ENCODE assay signal across 8 cellular contexts in the genomic region with DNA sequence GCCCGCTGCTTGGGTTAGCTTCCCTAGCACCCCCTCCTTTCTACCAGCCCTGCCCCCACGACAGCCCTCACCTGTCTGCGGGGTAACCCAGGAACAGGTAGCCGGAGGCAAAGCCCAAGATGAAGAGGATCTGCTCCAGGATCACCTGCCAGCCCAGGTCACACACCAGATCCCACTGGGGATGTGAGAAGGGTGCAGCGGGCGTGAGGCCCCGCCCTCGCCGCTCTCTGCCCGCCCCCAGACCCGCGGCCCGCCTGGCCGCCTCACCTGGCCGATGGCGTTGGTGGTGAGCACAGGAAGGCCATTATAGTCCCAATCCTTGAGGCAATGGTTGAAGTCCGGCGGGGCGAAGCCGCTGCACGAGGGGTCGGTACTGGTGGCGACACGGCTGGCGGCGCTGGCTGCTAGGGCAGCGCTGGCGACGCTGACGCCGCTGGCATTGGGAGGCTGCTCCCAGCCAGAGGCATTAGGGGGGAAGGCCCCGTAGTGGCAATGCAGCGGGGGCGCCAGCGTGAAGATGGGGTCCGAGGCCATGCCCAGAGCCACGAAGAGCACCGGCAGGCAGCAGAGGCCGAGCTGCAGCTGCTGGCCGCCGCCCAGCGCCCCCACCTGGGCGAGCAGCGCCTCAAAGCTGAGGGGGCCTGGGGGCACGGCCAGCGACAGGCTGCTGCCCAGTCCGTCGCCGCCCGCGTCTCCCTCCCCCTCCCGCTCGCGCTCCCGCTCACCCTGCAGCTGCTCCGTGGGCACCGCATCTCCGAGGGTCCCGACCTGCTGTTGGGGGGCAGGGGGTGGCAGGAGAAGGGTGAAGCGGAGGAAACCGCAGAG. TPM values are rescaled to one million over a fixed set of nuclear protein-coding genes. Genes with fewer than 3 reads are reported as not detected.
DNase-seq lines count a peak whose midpoint lies in the region; ATAC-seq and TF ChIP-seq lines count a peak whose summit lies in the region.

No MANE protein-coding gene starts in this region.

- TF ChIP-seq CTCF in HEK293 (tag by site-specific recombination; IDR thresholded peaks at IDR 0.05) = no peak
- TF ChIP-seq CTCF in heart right ventricle (IDR thresholded peaks at IDR 0.05) = peak in 1 of 9 donors; percentile 4
- TF ChIP-seq CTCF in GM10248 (IDR thresholded peaks at IDR 0.05; ENCODE audit: control extremely low read depth, extremely low read depth, low read depth, missing control alignments) = no peak

- peaks cover 5% of the 10 kb centered on the region for H3K4me1 Mint-ChIP-seq in activated T-helper 1 cell treated with anti-CD3 and anti-CD28 coated beads, Interleukin-12 subunit alpha, Interleukin-12 subunit beta, Interleukin-2, Interleukin-4 antibody, amounts not matched to agents 30 ng/mL and 10 ng/mL and 1 ng/mL, durations not matched to agents 14 hours and 24 hours and 36 hours (ENCODE audit: low read depth)

- ATAC-seq in heart right ventricle = peak; percentile 10 to 45 (median 23)
- no peak for ATAC-seq in HG03196 (IDR thresholded peaks at IDR 0.05; ENCODE audit: unreplicated experiment)

- H3K36me3 Mint-ChIP-seq in activated T-helper 1 cell treated with anti-CD3 and anti-CD28 coated beads, Interleukin-12 subunit alpha, Interleukin-12 subunit beta, Interleukin-2, Interleukin-4 antibody, amounts not matched to agents 30 ng/mL and 10 ng/mL and 1 ng/mL, durations not matched to agents 14 hours and 24 hours and 36 hours (ENCODE audit: low read depth) = no peaks in the 10 kb centered on the region

- 12 to 15% methylated on average over 54 to 61 of the region's 61 CpGs for WGBS in heart right ventricle, 2 donors

- CTCF ChIA-PET in HEK293 (lab: Yijun Ruan, JAX) (interaction anchor here (0.6 to 1.7 kb wide), 3 partner anchors 9 to 30 kb away, joined by 3 to 6 read pairs (median 4); no protein-coding TSS in a partner anchor), GM10248 (lab: Yijun Ruan, JAX) (interaction anchor here (1.3 to 1.6 kb wide), 2 partner anchors 28 to 88 kb away, joined by 3 to 6 read pairs; no protein-coding TSS in a partner anchor)

- H3K4me3 ChIP-seq in HEK293 (ENCODE audit: low read depth, low read length) = peak overlapping the region; percentile 56
- H3K4me3 ChIP-seq in heart right ventricle = peak overlapping the region; percentile 43 to 79 (median 63)
- H3K4me3 ChIP-seq in rectal smooth muscle tissue (ENCODE audit: low read length) = peak overlapping the region; percentile 71

- no peak overlapping the region for H3K27ac Mint-ChIP-seq in activated T-helper 1 cell treated with anti-CD3 and anti-CD28 coated beads, Interleukin-12 subunit alpha, Interleukin-12 subunit beta, Interleukin-2, Interleukin-4 antibody, amounts not matched to agents 30 ng/mL and 10 ng/mL and 1 ng/mL, durations not matched to agents 14 hours and 24 hours and 36 hours

- no peak for DNase-seq in activated T-helper 1 cell treated with anti-CD3 and anti-CD28 coated beads, Interleukin-12 subunit alpha, Interleukin-12 subunit beta, Interleukin-2, Interleukin-4 antibody, amounts not matched to agents 30 ng/mL and 10 ng/mL and 1 ng/mL, durations not matched to agents 14 hours and 24 hours and 36 hours (ENCODE audit: low spot score)
- DNase-seq in heart right ventricle (peak in 1 of 2 donors; percentile 17), cortex of kidney (lab: John Stamatoyannopoulos, UW) (no peak), GM10248 (ENCODE audit: extremely low spot score) (no peak), NCI-H187 (lab: John Stamatoyannopoulos, UW) (no peak)

- H3K27ac ChIP-seq in HEK293 (ENCODE audit: extremely low read depth, low read depth, low read length) = no peak overlapping the region
- H3K27ac ChIP-seq in heart right ventricle = peak overlapping the region in 3 of 10 donors; percentile 20 to 70 (median 58)
- peak overlapping the region; percentile 49 for H3K27ac ChIP-seq in rectal smooth muscle tissue (ENCODE audit: low read depth, low read length)

- H3K9me3 ChIP-seq in HEK293 (ENCODE audit: control insufficient read depth, insufficient read depth, low read depth, low read length) (no peaks in the 10 kb centered on the region), heart right ventricle (no peaks in the 10 kb centered on the region)

- intact Hi-C loops in activated T-helper 1 cell treated with anti-CD3 and anti-CD28 coated beads, Interleukin-12 subunit alpha, Interleukin-12 subunit beta, Interleukin-2, Interleukin-4 antibody, amounts not matched to agents 30 ng/mL and 10 ng/mL and 1 ng/mL, durations not matched to agents 14 hours and 24 hours and 36 hours (cut with micrococcal nuclease) = loop anchor here (2.0 kb wide), 1 partner anchor 23 kb away; no protein-coding TSS in a partner anchor
- intact Hi-C loops in heart right ventricle (cut with DNase I) = no loop called here

- H3K9me3 Mint-ChIP-seq in activated T-helper 1 cell treated with anti-CD3 and anti-CD28 coated beads, Interleukin-12 subunit alpha, Interleukin-12 subunit beta, Interleukin-2, Interleukin-4 antibody, amounts not matched to agents 30 ng/mL and 10 ng/mL and 1 ng/mL, durations not matched to agents 14 hours and 24 hours and 36 hours = no peaks in the 10 kb centered on the region

- no peaks in the 10 kb centered on the region for H3K36me3 ChIP-seq in HEK293 (ENCODE audit: control insufficient read depth in 2 of 2, insufficient read depth in 1 of 2, low read length in 2 of 2)
- H3K36me3 ChIP-seq in heart right ventricle = peaks cover 0 to 4% (median 0%) of the 10 kb centered on the region in 9 donors
- no peaks in the 10 kb centered on the region for H3K36me3 ChIP-seq in rectal smooth muscle tissue (ENCODE audit: control insufficient read depth, insufficient read depth, low read length)

- peaks cover 32% of the 10 kb centered on the region for H3K27me3 Mint-ChIP-seq in activated T-helper 1 cell treated with anti-CD3 and anti-CD28 coated beads, Interleukin-12 subunit alpha, Interleukin-12 subunit beta, Interleukin-2, Interleukin-4 antibody, amounts not matched to agents 30 ng/mL and 10 ng/mL and 1 ng/mL, durations not matched to agents 14 hours and 24 hours and 36 hours (ENCODE audit: insufficient read depth)

- peaks cover 0 to 45% (median 0%) of the 10 kb centered on the region in 7 donors for H3K27me3 ChIP-seq in heart right ventricle
- H3K27me3 ChIP-seq in rectal smooth muscle tissue (ENCODE audit: control insufficient read depth, insufficient read depth, low read length) = peaks cover 4% of the 10 kb centered on the region

- POLR2A ChIA-PET in HEK293 (lab: Yijun Ruan, JAX) = interaction anchor here (0.7 to 1.9 kb wide), 3 partner anchors 30 to 65 kb away, joined by 3 to 7 read pairs (median 4); partner anchors contain the start of gene PABPN1
- POLR2A ChIA-PET in GM10248 (lab: Yijun Ruan, JAX) = no interaction called here

- H3K4me3 Mint-ChIP-seq in activated T-helper 1 cell treated with anti-CD3 and anti-CD28 coated beads, Interleukin-12 subunit alpha, Interleukin-12 subunit beta, Interleukin-2, Interleukin-4 antibody, amounts not matched to agents 30 ng/mL and 10 ng/mL and 1 ng/mL, durations not matched to agents 14 hours and 24 hours and 36 hours = peak overlapping the region; percentile 76

- no peak overlapping the region for H3K9ac ChIP-seq in rectal smooth muscle tissue (ENCODE audit: low read length)

- H3K4me1 ChIP-seq in HEK293 (ENCODE audit: control insufficient read depth, insufficient read depth, low read length) (no peaks in the 10 kb centered on the region), heart right ventricle (peaks cover 0 to 20% (median 9%) of the 10 kb centered on the region in 9 donors), rectal smooth muscle tissue (ENCODE audit: control insufficient read depth, insufficient read depth, low read length) (peaks cover 4% of the 10 kb centered on the region)

RNA-seq across cellular contexts. Expression of gene SLC22A17, which starts 0.8 kb away (rescaled TPM):
- 3.1 and 5.0 TPM in 2 replicates for total RNA-seq in activated T-helper 1 cell treated with anti-CD3 and anti-CD28 coated beads, Interleukin-12 subunit alpha, Interleukin-12 subunit beta, Interleukin-2, Interleukin-4 antibody, amounts not matched to agents 30 ng/mL and 10 ng/mL and 1 ng/mL, durations not matched to agents 14 hours and 24 hours and 36 hours
- 10 to 100 TPM in 4 of 10 donors, 1 to 10 TPM in 6; 4.8 to 18.9 (median 9.6) TPM for total RNA-seq in heart right ventricle
- 10 to 100 TPM in 1 of 2 donors, 1 to 10 TPM in 1; 9.9 to 10.6 TPM for polyA plus RNA-seq in heart right ventricle

RNA-seq across cellular contexts. Expression of gene EFS, which starts 13.1 kb away (rescaled TPM):
- not detected in 2 replicates for total RNA-seq in activated T-helper 1 cell treated with anti-CD3 and anti-CD28 coated beads, Interleukin-12 subunit alpha, Interleukin-12 subunit beta, Interleukin-2, Interleukin-4 antibody, amounts not matched to agents 30 ng/mL and 10 ng/mL and 1 ng/mL, durations not matched to agents 14 hours and 24 hours and 36 hours
- total RNA-seq in heart right ventricle = 1 to 10 TPM; 1.1 to 3.7 (median 2.2) TPM
- polyA plus RNA-seq in heart right ventricle = 1 to 10 TPM; 3.7 to 6.0 TPM

RNA-seq across cellular contexts. Expression of gene IL25, which starts 20.7 kb away (rescaled TPM):
- total RNA-seq in activated T-helper 1 cell treated with anti-CD3 and anti-CD28 coated beads, Interleukin-12 subunit alpha, Interleukin-12 subunit beta, Interleukin-2, Interleukin-4 antibody, amounts not matched to agents 30 ng/mL and 10 ng/mL and 1 ng/mL, durations not matched to agents 14 hours and 24 hours and 36 hours = not detected in 2 replicates
- under 1 TPM in 1 of 10 donors, not detected in 9; 0.29 TPM for total RNA-seq in heart right ventricle
- not detected for polyA plus RNA-seq in heart right ventricle

RNA-seq across cellular contexts. Expression of gene CMTM5, which starts 25.0 kb away (rescaled TPM):
- not detected in 2 replicates for total RNA-seq in activated T-helper 1 cell treated with anti-CD3 and anti-CD28 coated beads, Interleukin-12 subunit alpha, Interleukin-12 subunit beta, Interleukin-2, Interleukin-4 antibody, amounts not matched to agents 30 ng/mL and 10 ng/mL and 1 ng/mL, durations not matched to agents 14 hours and 24 hours and 36 hours
- under 1 TPM in 3 of 10 donors, not detected in 7; 0.32 to 0.53 (median 0.49) TPM for total RNA-seq in heart right ventricle
- polyA plus RNA-seq in heart right ventricle = 1 to 10 TPM; 2.9 to 5.3 TPM

RNA-seq across cellular contexts. Expression of gene PABPN1, which starts 30.6 kb away (rescaled TPM):
- 252 and 266 TPM in 2 replicates for total RNA-seq in activated T-helper 1 cell treated with anti-CD3 and anti-CD28 coated beads, Interleukin-12 subunit alpha, Interleukin-12 subunit beta, Interleukin-2, Interleukin-4 antibody, amounts not matched to agents 30 ng/mL and 10 ng/mL and 1 ng/mL, durations not matched to agents 14 hours and 24 hours and 36 hours
- 10 to 100 TPM; 57.0 to 96.1 (median 67.8) TPM for total RNA-seq in heart right ventricle
- 100 to 1,000 TPM in 1 of 2 donors, 10 to 100 TPM in 1; 67.0 to 196 TPM for polyA plus RNA-seq in heart right ventricle
